1 cellular context compared by ENCODE assay signal in genomic region chr10:132099701-132100481, GRCh38.
TF ChIP-seq lines count a peak whose summit lies in the region.

No MANE protein-coding gene starts in this region.

TF ChIP-seq in IMR-90, 13 proteins besides CTCF, POLR2A, EP300 and RAD21:
- TF ChIP-seq MAFK (IDR thresholded peaks at IDR 0.05; ENCODE audit: low read depth, low read length) (no peak), ELK1 (IDR thresholded peaks at IDR 0.05; ENCODE audit: borderline replicate concordance, low read depth, low read length) (no peak), RCOR1 (IDR thresholded peaks at IDR 0.05; ENCODE audit: insufficient replicate concordance, low read length) (no peak), RFX5 (IDR thresholded peaks at IDR 0.05; ENCODE audit: low read depth, low read length) (no peak), SMC3 (IDR thresholded peaks at IDR 0.05; ENCODE audit: low read depth, low read length) (no peak)
